14 cellular contexts compared by ENCODE assay signal in genomic region chr15:72168131-72168825, GRCh38. TPM values are rescaled to one million over a fixed set of nuclear protein-coding genes. Genes with fewer than 3 reads are reported as not detected.
A peak's percentile ranks its signal among the peaks of the same experiment; 100 is the strongest.
DNase-seq lines count a peak whose midpoint lies in the region; ATAC-seq and TF ChIP-seq lines count a peak whose summit lies in the region.
"Had no signal": no experiment of that assay in that cellular context is flagged by ENCODE, and none has a peak within 500 bp of the region (broad histone marks: within the 10 kb centered on the region; RNA-seq: fewer than 3 reads in every experiment).

No MANE protein-coding gene starts in this region.

- H3K4me3 ChIP-seq in hepatocyte (no peak overlapping the region), psoas muscle (no peak overlapping the region)

- H3K36me3 Mint-ChIP-seq in activated T-helper 17 cell treated with anti-CD3 and anti-CD28 coated beads, Interleukin-2, amount 50 U/mL, for 72 hours (ENCODE audit: low read depth), result no peaks in the 10 kb centered on the region
- H3K36me3 Mint-ChIP-seq: CD4-positive, CD25-positive, alpha-beta regulatory T cell; naive B cell had no signal

- DNase-seq in HPDE6-E6E7 (ENCODE audit: extremely low spot score) (peak; percentile 70), hepatocyte (ENCODE audit: low spot score) (peak; percentile 62), psoas muscle (no peak), NCI-H2171 treated with DMSO at 0.1 percent for 48 hours (lab: John Stamatoyannopoulos, UW) (no peak)
- DNase-seq: cortex of kidney; naive B cell; NCI-H1417; stimulated activated CD4-positive, alpha-beta T cell treated with anti-CD3 and anti-CD28 coated beads, Interleukin-4, amount 100 ng/mL, for 1 hour had no signal

- no peak overlapping the region for H3K4me3 Mint-ChIP-seq in activated T-helper 17 cell treated with anti-CD3 and anti-CD28 coated beads, Interleukin-2, amount 50 U/mL, for 72 hours
- H3K4me3 Mint-ChIP-seq: CD4-positive, CD25-positive, alpha-beta regulatory T cell; naive B cell had no signal

- 10% methylated on average over 7 of the region's 7 CpGs for WGBS in hepatocyte (ENCODE audit: low lambda C conversion rate, missing lambda C conversion rate)
- WGBS in psoas muscle, 3 donors, result 58 to 59% (median 59%) methylated on average over 7 of the region's 7 CpGs

- H3K4me2 ChIP-seq in hepatocyte, result peak overlapping the region; percentile 50

- H3K4me1 ChIP-seq in hepatocyte (ENCODE audit: insufficient read depth), result peaks cover 19% of the 10 kb centered on the region
- no peaks in the 10 kb centered on the region for H3K4me1 ChIP-seq in psoas muscle

- H3K79me2 ChIP-seq in hepatocyte, result no peaks in the 10 kb centered on the region

- intact Hi-C loops in psoas muscle (cut with DNase I), result no loop called here

- no peaks in the 10 kb centered on the region for H4K20me1 ChIP-seq in hepatocyte (ENCODE audit: insufficient read depth, poor library complexity, severe bottlenecking)

- no peaks in the 10 kb centered on the region for H3K27me3 ChIP-seq in hepatocyte
- H3K27me3 ChIP-seq in psoas muscle (ENCODE audit: insufficient read depth in 3 of 3, low read length in 2 of 3), result no peaks in the 10 kb centered on the region

- no peaks in the 10 kb centered on the region for H3K27me3 Mint-ChIP-seq in activated T-helper 17 cell treated with anti-CD3 and anti-CD28 coated beads, Interleukin-2, amount 50 U/mL, for 72 hours

- no peak for TF ChIP-seq CTCF in C4-2B (conservative IDR thresholded peaks at IDR 0.05)
- no peak for TF ChIP-seq CTCF in hepatocyte (IDR thresholded peaks at IDR 0.05; ENCODE audit: poor library complexity)
- no peak for TF ChIP-seq CTCF in psoas muscle (IDR thresholded peaks at IDR 0.05)

- no peaks in the 10 kb centered on the region for H3K4me1 Mint-ChIP-seq in activated T-helper 17 cell treated with anti-CD3 and anti-CD28 coated beads, Interleukin-2, amount 50 U/mL, for 72 hours
- H3K4me1 Mint-ChIP-seq: naive B cell had no signal

- peak; percentile 46 for ATAC-seq in activated T-helper 17 cell treated with anti-CD3 and anti-CD28 coated beads, Interleukin-2, amount 50 U/mL, for 72 hours (replicated peaks)
- no peak for ATAC-seq in psoas muscle
- ATAC-seq in GM21423 (IDR thresholded peaks at IDR 0.05; ENCODE audit: unreplicated experiment), result no peak
- ATAC-seq in GM19035 (IDR thresholded peaks at IDR 0.05; ENCODE audit: unreplicated experiment), result no peak

- H3K27ac Mint-ChIP-seq in activated T-helper 17 cell treated with anti-CD3 and anti-CD28 coated beads, Interleukin-2, amount 50 U/mL, for 72 hours, result no peak overlapping the region

- H3K9me3 ChIP-seq in hepatocyte (ENCODE audit: low read depth) (no peaks in the 10 kb centered on the region), psoas muscle (no peaks in the 10 kb centered on the region)

- H3K36me3 ChIP-seq in hepatocyte (replicated peaks; ENCODE audit: insufficient read depth, low read depth) (no peaks in the 10 kb centered on the region), psoas muscle (ENCODE audit: insufficient read depth in 1 of 2, low read depth in 1 of 2) (no peaks in the 10 kb centered on the region)

- H3K9me2 ChIP-seq in hepatocyte (replicated peaks; ENCODE audit: insufficient read depth), result no peaks in the 10 kb centered on the region

- H3K27ac ChIP-seq in C4-2B (peak overlapping the region; percentile 50), hepatocyte (peak overlapping the region; percentile 81), psoas muscle (no peak overlapping the region)

- H3K9me3 Mint-ChIP-seq in activated T-helper 17 cell treated with anti-CD3 and anti-CD28 coated beads, Interleukin-2, amount 50 U/mL, for 72 hours, result no peaks in the 10 kb centered on the region
- H3K9me3 Mint-ChIP-seq: naive B cell had no signal

- H2AFZ ChIP-seq in hepatocyte, result no peak overlapping the region

RNA-seq across cellular contexts. Expression of gene GRAMD2A, which starts 29.3 kb away (rescaled TPM):
- total RNA-seq in activated T-helper 17 cell treated with anti-CD3 and anti-CD28 coated beads, Interleukin-2, amount 50 U/mL, for 72 hours, result under 1 TPM in 1 of 2 donors, not detected in 1; 0.50 TPM
- total RNA-seq in hepatocyte (2.2 and 4.4 TPM in 2 replicates), psoas muscle (not detected)
- polyA plus RNA-seq in hepatocyte (4.6 and 7.9 TPM in 2 replicates), psoas muscle (under 1 TPM in 1 of 3 donors, not detected in 2; 0.01 TPM)
- total RNA-seq: CD4-positive, CD25-positive, alpha-beta regulatory T cell; SK-MEL-5 had no signal
- polyA plus RNA-seq: CD4-positive, CD25-positive, alpha-beta regulatory T cell had no signal

RNA-seq across cellular contexts. Expression of gene SENP8, which starts 50.1 kb away (rescaled TPM):
- 1 to 10 TPM in 1 of 2 donors, under 1 TPM in 1; 0.82 to 2.7 TPM for total RNA-seq in activated T-helper 17 cell treated with anti-CD3 and anti-CD28 coated beads, Interleukin-2, amount 50 U/mL, for 72 hours
- total RNA-seq in hepatocyte, result 2.0 and 3.6 TPM in 2 replicates
- 1.5 and 2.2 TPM in 2 replicates for polyA plus RNA-seq in hepatocyte
- total RNA-seq in psoas muscle, result 1 to 10 TPM; 3.1 to 5.0 (median 4.3) TPM
- 1 to 10 TPM; 1.5 to 3.3 (median 2.3) TPM for polyA plus RNA-seq in psoas muscle

RNA-seq across cellular contexts. Expression of gene MYO9A, which starts 50.3 kb away (rescaled TPM):
- 10 to 100 TPM; 20.5 to 29.3 TPM for total RNA-seq in activated T-helper 17 cell treated with anti-CD3 and anti-CD28 coated beads, Interleukin-2, amount 50 U/mL, for 72 hours
- total RNA-seq in hepatocyte (38.2 and 42.8 TPM in 2 replicates), psoas muscle (10 to 100 TPM; 23.0 to 28.4 (median 25.9) TPM)
- polyA plus RNA-seq in hepatocyte (13.1 and 17.9 TPM in 2 replicates), psoas muscle (1 to 10 TPM; 3.4 to 8.3 (median 3.6) TPM)

Comparison
In these comparisons a context has a peak if more than half of its experiments do, and no peak if none do; other contexts are left out.
1. DNase-seq: peak in HPDE6-E6E7 (single experiment) and hepatocyte (single experiment); none in psoas muscle (0 of 2) and NCI-H2171 treated with DMSO at 0.1 percent for 48 hours (single experiment).